1 cellular context compared by ENCODE assay signal in the genomic region with DNA sequence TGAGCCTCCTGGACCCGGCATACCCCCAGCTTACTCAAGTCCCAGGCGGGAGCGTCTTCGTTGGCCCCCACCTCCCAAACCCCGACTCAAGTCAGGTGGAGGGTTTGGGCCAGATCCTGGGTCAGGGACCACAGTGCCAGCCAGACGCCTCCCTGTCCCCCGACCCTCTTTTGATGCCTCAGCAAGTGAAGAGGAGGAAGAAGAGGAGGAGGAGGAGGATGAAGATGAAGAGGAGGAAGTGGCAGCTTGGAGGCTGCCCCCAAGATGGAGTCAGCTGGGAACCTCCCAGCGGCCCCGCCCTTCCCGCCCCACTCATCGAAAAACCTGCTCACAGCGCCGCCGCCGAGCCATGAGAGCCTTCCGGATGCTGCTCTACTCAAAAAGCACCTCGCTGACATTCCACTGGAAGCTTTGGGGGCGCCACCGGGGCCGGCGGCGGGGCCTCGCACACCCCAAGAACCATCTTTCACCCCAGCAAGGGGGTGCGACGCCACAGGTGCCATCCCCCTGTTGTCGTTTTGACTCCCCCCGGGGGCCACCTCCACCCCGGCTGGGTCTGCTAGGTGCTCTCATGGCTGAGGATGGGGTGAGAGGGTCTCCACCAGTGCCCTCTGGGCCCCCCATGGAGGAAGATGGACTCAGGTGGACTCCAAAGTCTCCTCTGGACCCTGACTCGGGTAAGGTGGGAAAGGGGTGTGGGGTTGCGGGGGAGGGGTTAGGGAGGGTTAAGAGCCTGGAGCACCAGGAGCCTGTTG.
TF ChIP-seq lines count a peak whose summit lies in the region.

No MANE protein-coding gene starts in this region.

TF ChIP-seq in H1, 55 proteins besides CTCF, POLR2A, EP300 and RAD21:
- TF ChIP-seq TEAD4 (IDR thresholded peaks at IDR 0.05; ENCODE audit: low read depth, low read length) = no peak
